In the genomic region with DNA sequence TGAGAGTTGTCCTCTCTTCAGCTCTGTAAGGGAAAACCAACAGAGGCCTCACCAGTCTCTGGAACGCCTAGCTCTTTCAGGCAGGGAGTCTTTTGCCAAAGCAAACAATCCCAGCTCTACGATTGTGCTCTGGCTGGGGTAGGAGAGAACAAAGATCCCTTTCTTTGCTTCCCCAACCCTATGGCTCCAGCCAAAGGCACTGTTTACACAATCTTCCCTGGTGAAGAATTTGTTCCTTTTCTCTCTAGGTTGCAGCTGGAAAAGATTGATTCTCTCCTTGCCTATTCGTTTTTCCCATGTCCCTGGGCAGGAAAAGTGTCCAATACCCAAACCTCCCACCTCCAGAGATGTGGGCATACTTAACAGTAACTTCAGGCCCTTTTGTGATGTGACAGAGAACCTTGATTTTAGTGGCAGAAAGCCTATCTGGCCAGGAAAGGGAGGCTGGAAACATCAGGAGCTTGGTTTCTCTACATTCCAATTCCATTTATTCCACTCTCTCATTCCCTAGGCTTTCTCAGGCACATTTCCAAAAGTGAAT, we compare ENCODE assay signal across 8 cellular contexts. TPM values are rescaled to one million over a fixed set of nuclear protein-coding genes. Genes with fewer than 3 reads are reported as not detected.
DNase-seq lines count a peak whose midpoint lies in the region; ATAC-seq and TF ChIP-seq lines count a peak whose summit lies in the region.

No MANE protein-coding gene starts in this region.

- H3K36me3 ChIP-seq in sigmoid colon: peaks cover 0 to 14% (median 3%) of the 10 kb centered on the region in 4 donors

- H3K27ac ChIP-seq in sigmoid colon: peak overlapping the region; percentile 78 to 88 (median 82)

- no peaks in the 10 kb centered on the region for H3K27me3 ChIP-seq in sigmoid colon

- DNase-seq in HuH-7.5 (ENCODE audit: low spot score) (peak; percentile 30), amniotic stem cell (lab: John Stamatoyannopoulos, UW) (peak; percentile 19), hepatic stellate cell (ENCODE audit: low spot score) (peak; percentile 30), sigmoid colon (no peak), Kasumi-1 (lab: John Stamatoyannopoulos, UW) (no peak)
- DNase-seq in stimulated activated CD4-positive, alpha-beta T cell treated with anti-CD3 and anti-CD28 coated beads, Interleukin-4, amount 100 ng/mL, for 24 hours: no peak
- no peak for DNase-seq in activated CD4-positive, alpha-beta memory T cell treated with anti-CD3 and anti-CD28 coated beads for 36 hours

- TF ChIP-seq EP300 in sigmoid colon (IDR thresholded peaks at IDR 0.05): no peak

- no peaks in the 10 kb centered on the region for H3K4me1 Mint-ChIP-seq in activated CD4-positive, alpha-beta memory T cell treated with anti-CD3 and anti-CD28 coated beads for 36 hours (ENCODE audit: low read depth)

- H3K27ac Mint-ChIP-seq in activated CD4-positive, alpha-beta memory T cell treated with anti-CD3 and anti-CD28 coated beads for 36 hours: no peak overlapping the region

- CTCF ChIA-PET in activated CD4-positive, alpha-beta memory T cell treated with anti-CD3 and anti-CD28 coated beads for 36 hours (lab: Charles Lee): interaction anchor here (0.7 kb wide), 1 partner anchor 17 kb away, joined by 4 read pairs; a partner anchor contains a TSS

- peaks cover 14% of the 10 kb centered on the region for H3K36me3 Mint-ChIP-seq in activated CD4-positive, alpha-beta memory T cell treated with anti-CD3 and anti-CD28 coated beads for 36 hours

- intact Hi-C loops in sigmoid colon (cut with DNase I): no loop called here
- intact Hi-C loops in activated CD4-positive, alpha-beta memory T cell treated with anti-CD3 and anti-CD28 coated beads for 36 hours (cut with micrococcal nuclease): no loop called here

- H3K27me3 Mint-ChIP-seq in activated CD4-positive, alpha-beta memory T cell treated with anti-CD3 and anti-CD28 coated beads for 36 hours: no peaks in the 10 kb centered on the region

- no peak for ATAC-seq in HG02642 (IDR thresholded peaks at IDR 0.05; ENCODE audit: poor library complexity, unreplicated experiment)

- no peak overlapping the region for H3K4me3 Mint-ChIP-seq in activated CD4-positive, alpha-beta memory T cell treated with anti-CD3 and anti-CD28 coated beads for 36 hours

- H3K4me1 ChIP-seq in sigmoid colon: peaks cover 0 to 36% (median 27%) of the 10 kb centered on the region in 4 donors

- TF ChIP-seq POLR2A in sigmoid colon (IDR thresholded peaks at IDR 0.05): no peak

- no peak for TF ChIP-seq CTCF in sigmoid colon (IDR thresholded peaks at IDR 0.05)

- H3K4me3 ChIP-seq in sigmoid colon: peak overlapping the region in 2 of 4 donors; percentile 9 to 18

- 15 to 52% methylated on average over 3 of the region's 3 CpGs for WGBS in sigmoid colon, 2 donors

- H3K9me3 Mint-ChIP-seq in activated CD4-positive, alpha-beta memory T cell treated with anti-CD3 and anti-CD28 coated beads for 36 hours: no peaks in the 10 kb centered on the region

- POLR2A ChIA-PET in activated CD4-positive, alpha-beta memory T cell treated with anti-CD3 and anti-CD28 coated beads for 36 hours (lab: Charles Lee): interaction anchor here (1.4 kb wide), 1 partner anchor 17 kb away, joined by 5 read pairs; a partner anchor contains a TSS

- H3K9me3 ChIP-seq in sigmoid colon: no peaks in the 10 kb centered on the region

RNA-seq across cellular contexts. Expression of a gene that starts 16.8 kb away (rescaled TPM):
- 100 to 1,000 TPM; 409 to 571 (median 531) TPM for total RNA-seq in sigmoid colon
- 100 to 1,000 TPM; 535 to 828 (median 574) TPM for polyA plus RNA-seq in sigmoid colon
- 100 to 1,000 TPM; 378 TPM for total RNA-seq in activated CD4-positive, alpha-beta memory T cell treated with anti-CD3 and anti-CD28 coated beads for 36 hours

RNA-seq across cellular contexts. Expression of a gene that starts 32.9 kb away (rescaled TPM):
- 10 to 100 TPM; 20.3 to 36.0 (median 27.1) TPM for total RNA-seq in sigmoid colon
- polyA plus RNA-seq in sigmoid colon: 10 to 100 TPM; 20.2 to 22.0 (median 21.0) TPM
- total RNA-seq in activated CD4-positive, alpha-beta memory T cell treated with anti-CD3 and anti-CD28 coated beads for 36 hours: 10 to 100 TPM; 19.3 to 20.7 TPM

Comparison
In these comparisons a context has a peak if more than half of its experiments do, and no peak if none do; other contexts are left out.
1. DNase-seq: peak in HuH-7.5 (single experiment), amniotic stem cell (single experiment) and hepatic stellate cell (single experiment); none in sigmoid colon (single experiment), stimulated activated CD4-positive, alpha-beta T cell treated with anti-CD3 and anti-CD28 coated beads, Interleukin-4, amount 100 ng/mL, for 24 hours (single experiment), activated CD4-positive, alpha-beta memory T cell treated with anti-CD3 and anti-CD28 coated beads for 36 hours (single experiment) and Kasumi-1 (0 of 2).